In genomic region chr3:196163687-196164493, GRCh38 we compare ENCODE assay signal across 14 cellular contexts. TPM values are rescaled to one million over a fixed set of nuclear protein-coding genes. Genes with fewer than 3 reads are reported as not detected.
DNase-seq lines count a peak whose midpoint lies in the region; ATAC-seq and TF ChIP-seq lines count a peak whose summit lies in the region.
"Had no signal": no experiment of that assay in that cellular context is flagged by ENCODE, and none has a peak within 500 bp of the region (broad histone marks: within the 10 kb centered on the region; RNA-seq: fewer than 3 reads in every experiment).

No MANE protein-coding gene starts in this region.

- H3K4me1 Mint-ChIP-seq in CD14-positive monocyte: peaks cover 15% of the 10 kb centered on the region
- peaks cover 21% of the 10 kb centered on the region for H3K4me1 Mint-ChIP-seq in dendritic cell treated with granulocyte-macrophage colony-stimulating factor and Interleukin-4, amounts not matched to agents 40 ng/mL and 50 ng/mL, for 4 days (ENCODE audit: low read depth)
- peaks cover 13% of the 10 kb centered on the region for H3K4me1 Mint-ChIP-seq in T-helper 2 cell treated with Interferon-gamma antibody and Interleukin-4, amounts not matched to agents 5 μg/mL and 100 μg/mL, for 36 hours (ENCODE audit: low read depth)

- peaks cover 10% of the 10 kb centered on the region for H3K4me1 ChIP-seq in mucosa of descending colon (ENCODE audit: low read depth)

- H3K36me3 ChIP-seq in mucosa of descending colon (ENCODE audit: low read depth): no peaks in the 10 kb centered on the region

- DNase-seq in CD14-positive monocyte (ENCODE audit: low spot score) (no peak), NCI-H82 (lab: John Stamatoyannopoulos, UW) (peak; percentile 90), mucosa of descending colon (peak in 2 of 3 donors; percentile 49 to 72), mucosa of gallbladder (ENCODE audit: low spot score) (no peak)
- no peak for DNase-seq in stimulated activated CD4-positive, alpha-beta T cell treated with anti-CD3 and anti-CD28 coated beads, Interleukin-12 subunit alpha, Interleukin-12 subunit beta, amount 100 ng/mL, for 4 hours
- DNase-seq in T-helper 2 cell treated with Interferon-gamma antibody and Interleukin-4, amounts not matched to agents 5 μg/mL and 100 μg/mL, for 36 hours (ENCODE audit: low spot score): no peak
- DNase-seq: activated gamma-delta T cell treated with Interleukin-2 at 50 U/mL for 16 hours, DMS79 treated with DMSO at 0.1 percent for 48 hours, NCI-H446 treated with DMSO at 0.1 percent for 48 hours had no signal

- no peaks in the 10 kb centered on the region for H3K36me3 Mint-ChIP-seq in CD14-positive monocyte
- H3K36me3 Mint-ChIP-seq in dendritic cell treated with granulocyte-macrophage colony-stimulating factor and Interleukin-4, amounts not matched to agents 40 ng/mL and 50 ng/mL, for 4 days (ENCODE audit: low read depth): no peaks in the 10 kb centered on the region
- H3K36me3 Mint-ChIP-seq in T-helper 2 cell treated with Interferon-gamma antibody and Interleukin-4, amounts not matched to agents 5 μg/mL and 100 μg/mL, for 36 hours (ENCODE audit: low read depth): no peaks in the 10 kb centered on the region

- H3K27me3 Mint-ChIP-seq in CD14-positive monocyte (ENCODE audit: low read depth in 3 of 3): no peaks in the 10 kb centered on the region
- H3K27me3 Mint-ChIP-seq in dendritic cell treated with granulocyte-macrophage colony-stimulating factor and Interleukin-4, amounts not matched to agents 40 ng/mL and 50 ng/mL, for 4 days: no peaks in the 10 kb centered on the region
- no peaks in the 10 kb centered on the region for H3K27me3 Mint-ChIP-seq in T-helper 2 cell treated with Interferon-gamma antibody and Interleukin-4, amounts not matched to agents 5 μg/mL and 100 μg/mL, for 36 hours (ENCODE audit: low read depth)

- no peaks in the 10 kb centered on the region for H3K9me3 ChIP-seq in mucosa of descending colon

- intact Hi-C loops in CD14-positive monocyte (cut with micrococcal nuclease): no loop called here
- intact Hi-C loops in dendritic cell treated with granulocyte-macrophage colony-stimulating factor and Interleukin-4, amounts not matched to agents 40 ng/mL and 50 ng/mL, for 4 days (cut with micrococcal nuclease): no loop called here
- intact Hi-C loops in mucosa of descending colon (cut with DNase I, micrococcal nuclease): no loop called here

- peak; percentile 47 for ATAC-seq in mucosa of descending colon
- ATAC-seq in GM18858 (IDR thresholded peaks at IDR 0.05; ENCODE audit: unreplicated experiment): no peak

- no peak overlapping the region for H3K4me3 ChIP-seq in mucosa of descending colon

- peak overlapping the region in 5 of 7 donors; percentile 33 to 74 (median 46) for H3K27ac Mint-ChIP-seq in CD14-positive monocyte
- H3K27ac Mint-ChIP-seq in dendritic cell treated with granulocyte-macrophage colony-stimulating factor and Interleukin-4, amounts not matched to agents 40 ng/mL and 50 ng/mL, for 4 days: peak overlapping the region; percentile 65
- H3K27ac Mint-ChIP-seq in T-helper 2 cell treated with Interferon-gamma antibody and Interleukin-4, amounts not matched to agents 5 μg/mL and 100 μg/mL, for 36 hours: no peak overlapping the region

- no peak overlapping the region for H3K4me3 Mint-ChIP-seq in CD14-positive monocyte
- H3K4me3 Mint-ChIP-seq in dendritic cell treated with granulocyte-macrophage colony-stimulating factor and Interleukin-4, amounts not matched to agents 40 ng/mL and 50 ng/mL, for 4 days: no peak overlapping the region
- no peak overlapping the region for H3K4me3 Mint-ChIP-seq in T-helper 2 cell treated with Interferon-gamma antibody and Interleukin-4, amounts not matched to agents 5 μg/mL and 100 μg/mL, for 36 hours

- no peaks in the 10 kb centered on the region for H3K9me3 Mint-ChIP-seq in CD14-positive monocyte
- H3K9me3 Mint-ChIP-seq in dendritic cell treated with granulocyte-macrophage colony-stimulating factor and Interleukin-4, amounts not matched to agents 40 ng/mL and 50 ng/mL, for 4 days: no peaks in the 10 kb centered on the region
- H3K9me3 Mint-ChIP-seq in T-helper 2 cell treated with Interferon-gamma antibody and Interleukin-4, amounts not matched to agents 5 μg/mL and 100 μg/mL, for 36 hours: no peaks in the 10 kb centered on the region

- TF ChIP-seq CTCF in CD14-positive monocyte (IDR thresholded peaks at IDR 0.05) (no peak), mucosa of descending colon (IDR thresholded peaks at IDR 0.05) (no peak)

RNA-seq across cellular contexts. Expression of gene ZDHHC19, which starts 47.3 kb away (rescaled TPM):
- not detected for polyA plus RNA-seq in CD14-positive monocyte
- total RNA-seq in mucosa of descending colon: not detected
- total RNA-seq in mucosa of gallbladder: 1.2 TPM
- total RNA-seq: bronchial epithelial cell, urinary bladder had no signal
- polyA plus RNA-seq: AG04450, urinary bladder had no signal

RNA-seq across cellular contexts. Expression of gene SLC51A, which starts 52.4 kb away (rescaled TPM):
- 1 to 10 TPM in 1 of 2 donors, under 1 TPM in 1; 0.37 to 1.1 TPM for polyA plus RNA-seq in CD14-positive monocyte
- total RNA-seq in mucosa of descending colon (100 to 1,000 TPM in 1 of 3 donors, 10 to 100 TPM in 2; 16.4 to 135 (median 22.9) TPM), mucosa of gallbladder (0.63 TPM)
- total RNA-seq: bronchial epithelial cell, urinary bladder had no signal
- polyA plus RNA-seq: AG04450 had no signal

Comparison
In these comparisons a context has a peak if more than half of its experiments do, and no peak if none do; other contexts are left out.
1. DNase-seq: peak in NCI-H82 (single experiment) and mucosa of descending colon (2 of 3); none in CD14-positive monocyte (single experiment), stimulated activated CD4-positive, alpha-beta T cell treated with anti-CD3 and anti-CD28 coated beads, Interleukin-12 subunit alpha, Interleukin-12 subunit beta, amount 100 ng/mL, for 4 hours (single experiment), mucosa of gallbladder (single experiment) and T-helper 2 cell treated with Interferon-gamma antibody and Interleukin-4, amounts not matched to agents 5 μg/mL and 100 μg/mL, for 36 hours (single experiment).
2. RNA of gene SLC51A, which starts 52.4 kb away (total RNA-seq): 16.4 to 135 TPM in mucosa of descending colon; 0.63 TPM in mucosa of gallbladder (single experiment); every median in the first group is over 10 times any median in the second.